Comparison of ENCODE assay signal across 8 cellular contexts in the genomic region with DNA sequence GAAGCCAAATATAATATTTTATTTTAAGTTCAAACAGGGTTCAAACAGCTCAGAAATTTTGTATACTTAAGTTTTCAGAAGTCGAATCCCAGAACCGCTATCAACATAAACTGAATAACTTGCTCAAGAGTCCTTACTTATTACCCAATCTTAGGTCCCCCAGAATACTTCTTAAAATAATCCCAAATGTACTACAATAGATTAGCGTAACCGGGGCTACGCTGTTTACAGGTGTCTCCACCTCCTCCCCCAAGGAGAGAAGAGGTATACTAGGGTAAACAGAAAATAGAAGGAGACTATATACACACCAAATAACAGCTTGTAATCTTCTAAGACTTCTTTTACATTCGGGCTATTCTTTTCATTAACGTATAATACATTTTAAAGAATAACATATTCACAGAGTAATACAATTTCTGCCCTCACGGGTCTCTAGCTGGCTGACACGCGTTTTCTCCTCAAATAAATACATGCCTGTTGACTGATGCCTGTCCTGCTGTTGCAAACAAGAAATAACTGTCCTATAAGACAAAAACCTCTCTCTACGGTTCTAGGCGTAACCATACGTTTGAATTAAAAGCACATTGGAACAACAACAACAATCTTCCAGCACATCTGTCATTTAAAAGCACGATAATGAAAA. TPM values are rescaled to one million over a fixed set of nuclear protein-coding genes. Genes with fewer than 3 reads are reported as not detected.
DNase-seq lines count a peak whose midpoint lies in the region; ATAC-seq and TF ChIP-seq lines count a peak whose summit lies in the region.

No MANE protein-coding gene starts in this region.

- H3K9me3 ChIP-seq in heart right ventricle (no peaks in the 10 kb centered on the region), endodermal cell (ENCODE audit: control insufficient read depth, low read length) (no peaks in the 10 kb centered on the region)

- H3K27me3 ChIP-seq in heart right ventricle, result no peaks in the 10 kb centered on the region
- no peaks in the 10 kb centered on the region for H3K27me3 ChIP-seq in endodermal cell (ENCODE audit: control insufficient read depth, insufficient read depth, low read length, poor library complexity, severe bottlenecking)

- TF ChIP-seq CTCF in heart right ventricle (IDR thresholded peaks at IDR 0.05) (no peak), endodermal cell (conservative IDR thresholded peaks at IDR 0.05) (no peak), nephron (IDR thresholded peaks at IDR 0.05; ENCODE audit: unreplicated experiment in 3 of 3) (no peak)

- H3K36me3 Mint-ChIP-seq in endodermal cell (ENCODE audit: low read depth), result no peaks in the 10 kb centered on the region
- no peaks in the 10 kb centered on the region for H3K36me3 Mint-ChIP-seq in nephron (ENCODE audit: low read depth)

- H3K36me3 ChIP-seq in heart right ventricle (no peaks in the 10 kb centered on the region), endodermal cell (ENCODE audit: control insufficient read depth, insufficient read depth, low read length) (no peaks in the 10 kb centered on the region)

- H3K4me1 Mint-ChIP-seq in endodermal cell (peaks cover 14% of the 10 kb centered on the region), nephron (peaks cover 22% of the 10 kb centered on the region)

- peak overlapping the region; percentile 82 for H3K9ac ChIP-seq in endodermal cell (ENCODE audit: extremely low read depth, low read length, poor library complexity, severe bottlenecking)

- H3K27ac ChIP-seq in heart right ventricle, result peak overlapping the region in 9 of 10 donors; percentile 90 to 99 (median 97)
- H3K27ac ChIP-seq in endodermal cell (ENCODE audit: low read depth, low read length), result no peak overlapping the region

- peak overlapping the region; percentile 89 for H3K4me3 Mint-ChIP-seq in endodermal cell
- peak overlapping the region; percentile 89 to 94 (median 90) for H3K4me3 Mint-ChIP-seq in nephron

- 9 to 10% methylated on average over 14 of the region's 14 CpGs for WGBS in heart right ventricle, 2 donors
- WGBS in endodermal cell (ENCODE audit: insufficient coverage in 1 of 2, insufficient read length in 1 of 2), 2 experiments, result 24 to 29% methylated on average over 11 of the region's 14 CpGs

- H3K27me3 Mint-ChIP-seq in endodermal cell (ENCODE audit: insufficient read depth) (no peaks in the 10 kb centered on the region), nephron (ENCODE audit: low read depth) (no peaks in the 10 kb centered on the region)

- intact Hi-C loops in heart right ventricle (cut with DNase I) (loop anchor here in 5 of 10 donors (5.0 kb wide), 2 partner anchors 41 to 76 kb away; a partner anchor contains a TSS), left ventricle myocardium superior (cut with micrococcal nuclease) (no loop called here)

- H3K4me3 ChIP-seq in heart right ventricle (peak overlapping the region; percentile 73 to 97 (median 92)), endodermal cell (ENCODE audit: low read length) (peak overlapping the region; percentile 92)

- H3K9me3 Mint-ChIP-seq in endodermal cell (no peaks in the 10 kb centered on the region), nephron (no peaks in the 10 kb centered on the region)

- peak overlapping the region; percentile 84 for H3K27ac Mint-ChIP-seq in endodermal cell
- H3K27ac Mint-ChIP-seq in nephron, result peak overlapping the region; percentile 76 to 92 (median 78)

- ATAC-seq in heart right ventricle (no peak), left ventricle myocardium superior (no peak), left lobe of liver (no peak), HG03039 (IDR thresholded peaks at IDR 0.05; ENCODE audit: unreplicated experiment) (no peak), GM19397 (IDR thresholded peaks at IDR 0.05; ENCODE audit: unreplicated experiment) (no peak)

- DNase-seq in heart right ventricle, result no peak
- DNase-seq in left ventricle myocardium superior, result no peak
- DNase-seq in RPMI8226, result peak; percentile 68
- DNase-seq in endodermal cell, result no peak
- DNase-seq in left lobe of liver (ENCODE audit: low spot score), result no peak

- H3K4me1 ChIP-seq in heart right ventricle (peaks cover 0 to 55% (median 24%) of the 10 kb centered on the region in 9 donors), endodermal cell (ENCODE audit: control insufficient read depth, insufficient read depth, low read length) (no peaks in the 10 kb centered on the region)

RNA-seq across cellular contexts. Expression of a gene that starts 1.3 kb away (rescaled TPM):
- 10 to 100 TPM; 12.4 to 23.8 (median 16.9) TPM for total RNA-seq in heart right ventricle
- 1 to 10 TPM; 3.2 to 5.0 TPM for polyA plus RNA-seq in heart right ventricle
- 14.0 TPM for total RNA-seq in left ventricle myocardium superior
- total RNA-seq in endodermal cell, result 1 to 10 TPM; 7.3 to 9.8 TPM
- polyA plus RNA-seq in endodermal cell (2013, experiment 1 of 2), result 8.3 TPM
- 7.9 TPM for polyA plus RNA-seq in endodermal cell (2013, experiment 2 of 2)
- total RNA-seq in left lobe of liver, result 10.7 TPM
